ENCODE assay signal across 1 cellular context in the genomic region with DNA sequence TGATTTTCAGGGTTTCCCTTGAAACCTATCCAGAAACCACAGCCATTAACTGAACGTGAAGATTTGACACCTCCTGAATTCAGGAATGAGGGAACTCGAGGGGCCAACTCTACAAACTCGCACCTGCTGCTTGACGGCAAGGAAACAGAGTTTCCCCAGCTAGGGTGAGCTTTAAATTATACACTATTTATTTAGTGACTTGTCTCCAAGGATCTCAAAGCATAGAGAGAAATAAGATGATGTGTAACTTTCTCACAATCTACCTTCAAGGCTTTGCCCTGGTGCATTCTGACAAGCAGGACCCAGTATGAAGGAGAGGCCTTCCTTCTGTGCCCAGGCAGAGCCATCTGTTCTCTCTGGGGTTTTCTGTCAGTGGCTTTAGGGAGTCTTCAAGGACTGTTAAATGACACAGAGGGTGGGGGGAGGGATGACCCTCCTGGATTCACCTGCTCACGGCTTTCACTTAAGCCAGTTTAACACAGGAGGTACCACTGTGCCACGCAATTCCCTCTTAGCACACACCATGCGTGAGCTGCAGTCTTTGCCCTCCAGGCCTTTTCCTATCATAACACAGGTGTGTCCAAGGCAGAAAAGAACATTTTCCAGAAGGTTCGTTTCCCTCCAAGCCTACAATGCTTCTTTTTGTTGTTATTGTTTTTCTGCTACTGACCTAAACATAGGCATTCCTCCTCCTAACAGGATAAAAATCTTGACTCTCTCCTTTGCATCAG.
TF ChIP-seq lines count a peak whose summit lies in the region.

No MANE protein-coding gene starts in this region.

TF ChIP-seq in HepG2, 621 proteins besides CTCF, POLR2A, EP300 and RAD21 (continued from another document):
- TF ChIP-seq, protein P1, sequence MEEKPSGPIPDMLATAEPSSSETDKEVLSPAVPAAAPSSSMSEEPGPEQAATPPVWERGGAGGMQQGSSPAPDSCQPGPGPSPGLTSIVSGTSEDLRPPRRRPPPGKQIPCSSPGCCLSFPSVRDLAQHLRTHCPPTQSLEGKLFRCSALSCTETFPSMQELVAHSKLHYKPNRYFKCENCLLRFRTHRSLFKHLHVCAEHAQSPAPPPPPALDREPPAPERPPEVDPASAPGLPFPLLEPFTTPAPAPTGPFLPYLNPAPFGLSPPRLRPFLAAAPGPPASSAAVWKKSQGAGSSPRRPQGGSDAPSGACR (CRISPR knock-in tag; IDR thresholded peaks at IDR 0.05), result 0 out of 2 replicates have a peak, but pooled peaks have one; percentile 48
- TF ChIP-seq, protein P2, sequence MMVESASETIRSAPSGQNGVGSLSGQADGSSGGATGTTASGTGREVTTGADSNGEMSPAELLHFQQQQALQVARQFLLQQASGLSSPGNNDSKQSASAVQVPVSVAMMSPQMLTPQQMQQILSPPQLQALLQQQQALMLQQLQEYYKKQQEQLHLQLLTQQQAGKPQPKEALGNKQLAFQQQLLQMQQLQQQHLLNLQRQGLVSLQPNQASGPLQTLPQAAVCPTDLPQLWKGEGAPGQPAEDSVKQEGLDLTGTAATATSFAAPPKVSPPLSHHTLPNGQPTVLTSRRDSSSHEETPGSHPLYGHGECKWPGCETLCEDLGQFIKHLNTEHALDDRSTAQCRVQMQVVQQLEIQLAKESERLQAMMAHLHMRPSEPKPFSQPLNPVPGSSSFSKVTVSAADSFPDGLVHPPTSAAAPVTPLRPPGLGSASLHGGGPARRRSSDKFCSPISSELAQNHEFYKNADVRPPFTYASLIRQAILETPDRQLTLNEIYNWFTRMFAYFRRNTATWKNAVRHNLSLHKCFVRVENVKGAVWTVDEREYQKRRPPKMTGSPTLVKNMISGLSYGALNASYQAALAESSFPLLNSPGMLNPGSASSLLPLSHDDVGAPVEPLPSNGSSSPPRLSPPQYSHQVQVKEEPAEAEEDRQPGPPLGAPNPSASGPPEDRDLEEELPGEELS (CRISPR knock-in tag; IDR thresholded peaks at IDR 0.05), result no peak
